Comparison of ENCODE assay signal across 1 cellular context in genomic region chr17:2711608-2712299, GRCh38.
TF ChIP-seq lines count a peak whose summit lies in the region.

Gene CLUH (minus strand): TSS chr17:2711764. CDS start chr17:2711661, 103 bp downstream.

TF ChIP-seq in HepG2, 621 proteins besides CTCF, POLR2A, EP300 and RAD21 (continued from another document and continues in another):
- TF ChIP-seq UBTF (CRISPR knock-in tag; IDR thresholded peaks at IDR 0.05) (peak; percentile 41; the same call in 1 of the 2 replicates), DDIT3 (CRISPR knock-in tag; IDR thresholded peaks at IDR 0.05) (no peak), MLLT10 (CRISPR knock-in tag; IDR thresholded peaks at IDR 0.05) (no peak), FOXK1 (CRISPR knock-in tag; IDR thresholded peaks at IDR 0.05; ENCODE audit: borderline replicate concordance, low read depth) (peak; percentile 73; the same call in 1 of the 2 replicates), ZNF749 (CRISPR knock-in tag; IDR thresholded peaks at IDR 0.05; ENCODE audit: borderline replicate concordance) (no peak), NFKBIZ (CRISPR knock-in tag; IDR thresholded peaks at IDR 0.05) (0 out of 2 replicates have a peak, but pooled peaks have one; percentile 20), SRSF4 (IDR thresholded peaks at IDR 0.05; ENCODE audit: low read depth, low read length, poor library complexity, severe bottlenecking) (no peak), ZNF138 (CRISPR knock-in tag; IDR thresholded peaks at IDR 0.05; ENCODE audit: low read depth) (no peak), PCBP1 (IDR thresholded peaks at IDR 0.05; ENCODE audit: borderline replicate concordance, low read depth, low read length) (no peak), NBN (conservative IDR thresholded peaks at IDR 0.05) (no peak), PLRG1 (conservative IDR thresholded peaks at IDR 0.05) (no peak), ZKSCAN5 (CRISPR knock-in tag; IDR thresholded peaks at IDR 0.05) (no peak), ZNF510 (CRISPR knock-in tag; IDR thresholded peaks at IDR 0.05; ENCODE audit: low read depth) (no peak), SALL2 (CRISPR knock-in tag; IDR thresholded peaks at IDR 0.05) (0 out of 2 replicates have a peak, but pooled peaks have one; percentile 37), SMC3 (IDR thresholded peaks at IDR 0.05; ENCODE audit: low read length) (no peak), SRSF1 (optimal IDR thresholded peaks at IDR 0.05; ENCODE audit: low read depth, low read length) (no peak), TCF12 (IDR thresholded peaks at IDR 0.05) (no peak), TCF12 (CRISPR knock-in tag; IDR thresholded peaks at IDR 0.05) (no peak), ZBTB3 (CRISPR knock-in tag; IDR thresholded peaks at IDR 0.05; ENCODE audit: borderline replicate concordance, low read depth) (no peak; the same call in 1 of the 2 replicates), ZFP82 (CRISPR knock-in tag; IDR thresholded peaks at IDR 0.05; ENCODE audit: borderline replicate concordance) (peak; percentile 82; the same call in 1 of the 2 replicates), ZZZ3 (CRISPR knock-in tag; IDR thresholded peaks at IDR 0.05; ENCODE audit: borderline replicate concordance) (peak; percentile 79), NR3C1 (CRISPR knock-in tag; IDR thresholded peaks at IDR 0.05) (no peak), HNF4G (IDR thresholded peaks at IDR 0.05; ENCODE audit: borderline replicate concordance, low read depth, low read length) (peak; percentile 60; the same call in 1 of the 2 replicates), HNF4G (CRISPR knock-in tag; IDR thresholded peaks at IDR 0.05; ENCODE audit: borderline replicate concordance, low read depth) (peak; percentile 45; the same call in 1 of the 2 replicates), JUNB (CRISPR knock-in tag; IDR thresholded peaks at IDR 0.05; ENCODE audit: borderline replicate concordance) (no peak), HMG20A (CRISPR knock-in tag; IDR thresholded peaks at IDR 0.05; ENCODE audit: borderline replicate concordance) (no peak), CSRNP2 (CRISPR knock-in tag; conservative IDR thresholded peaks at IDR 0.05; ENCODE audit: low read depth) (no peak), ZNF253 (CRISPR knock-in tag; IDR thresholded peaks at IDR 0.05; ENCODE audit: borderline replicate concordance) (no peak), ZNF687 (CRISPR knock-in tag; IDR thresholded peaks at IDR 0.05) (peak; percentile 84), JUN (CRISPR knock-in tag; IDR thresholded peaks at IDR 0.05) (0 out of 2 replicates have a peak, but pooled peaks have one; percentile 44), HOXA5 (CRISPR knock-in tag; IDR thresholded peaks at IDR 0.05) (0 out of 2 replicates have a peak, but pooled peaks have one; percentile 39), ZBTB42 (CRISPR knock-in tag; IDR thresholded peaks at IDR 0.05) (no peak), ZNF232 (CRISPR knock-in tag; IDR thresholded peaks at IDR 0.05; ENCODE audit: borderline replicate concordance) (no peak; the same call in 1 of the 2 replicates), FOXP4 (CRISPR knock-in tag; IDR thresholded peaks at IDR 0.05) (peak; percentile 52; the same call in 1 of the 2 replicates), POGZ (CRISPR knock-in tag; IDR thresholded peaks at IDR 0.05) (peak; percentile 89), CBFB (CRISPR knock-in tag; IDR thresholded peaks at IDR 0.05) (no peak), TFDP2 (CRISPR knock-in tag; IDR thresholded peaks at IDR 0.05) (peak; percentile 83)
- TF ChIP-seq, protein P1, sequence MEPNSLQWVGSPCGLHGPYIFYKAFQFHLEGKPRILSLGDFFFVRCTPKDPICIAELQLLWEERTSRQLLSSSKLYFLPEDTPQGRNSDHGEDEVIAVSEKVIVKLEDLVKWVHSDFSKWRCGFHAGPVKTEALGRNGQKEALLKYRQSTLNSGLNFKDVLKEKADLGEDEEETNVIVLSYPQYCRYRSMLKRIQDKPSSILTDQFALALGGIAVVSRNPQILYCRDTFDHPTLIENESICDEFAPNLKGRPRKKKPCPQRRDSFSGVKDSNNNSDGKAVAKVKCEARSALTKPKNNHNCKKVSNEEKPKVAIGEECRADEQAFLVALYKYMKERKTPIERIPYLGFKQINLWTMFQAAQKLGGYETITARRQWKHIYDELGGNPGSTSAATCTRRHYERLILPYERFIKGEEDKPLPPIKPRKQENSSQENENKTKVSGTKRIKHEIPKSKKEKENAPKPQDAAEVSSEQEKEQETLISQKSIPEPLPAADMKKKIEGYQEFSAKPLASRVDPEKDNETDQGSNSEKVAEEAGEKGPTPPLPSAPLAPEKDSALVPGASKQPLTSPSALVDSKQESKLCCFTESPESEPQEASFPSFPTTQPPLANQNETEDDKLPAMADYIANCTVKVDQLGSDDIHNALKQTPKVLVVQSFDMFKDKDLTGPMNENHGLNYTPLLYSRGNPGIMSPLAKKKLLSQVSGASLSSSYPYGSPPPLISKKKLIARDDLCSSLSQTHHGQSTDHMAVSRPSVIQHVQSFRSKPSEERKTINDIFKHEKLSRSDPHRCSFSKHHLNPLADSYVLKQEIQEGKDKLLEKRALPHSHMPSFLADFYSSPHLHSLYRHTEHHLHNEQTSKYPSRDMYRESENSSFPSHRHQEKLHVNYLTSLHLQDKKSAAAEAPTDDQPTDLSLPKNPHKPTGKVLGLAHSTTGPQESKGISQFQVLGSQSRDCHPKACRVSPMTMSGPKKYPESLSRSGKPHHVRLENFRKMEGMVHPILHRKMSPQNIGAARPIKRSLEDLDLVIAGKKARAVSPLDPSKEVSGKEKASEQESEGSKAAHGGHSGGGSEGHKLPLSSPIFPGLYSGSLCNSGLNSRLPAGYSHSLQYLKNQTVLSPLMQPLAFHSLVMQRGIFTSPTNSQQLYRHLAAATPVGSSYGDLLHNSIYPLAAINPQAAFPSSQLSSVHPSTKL (CRISPR knock-in tag; IDR thresholded peaks at IDR 0.05): peak; percentile 36
- TF ChIP-seq, protein P2, sequence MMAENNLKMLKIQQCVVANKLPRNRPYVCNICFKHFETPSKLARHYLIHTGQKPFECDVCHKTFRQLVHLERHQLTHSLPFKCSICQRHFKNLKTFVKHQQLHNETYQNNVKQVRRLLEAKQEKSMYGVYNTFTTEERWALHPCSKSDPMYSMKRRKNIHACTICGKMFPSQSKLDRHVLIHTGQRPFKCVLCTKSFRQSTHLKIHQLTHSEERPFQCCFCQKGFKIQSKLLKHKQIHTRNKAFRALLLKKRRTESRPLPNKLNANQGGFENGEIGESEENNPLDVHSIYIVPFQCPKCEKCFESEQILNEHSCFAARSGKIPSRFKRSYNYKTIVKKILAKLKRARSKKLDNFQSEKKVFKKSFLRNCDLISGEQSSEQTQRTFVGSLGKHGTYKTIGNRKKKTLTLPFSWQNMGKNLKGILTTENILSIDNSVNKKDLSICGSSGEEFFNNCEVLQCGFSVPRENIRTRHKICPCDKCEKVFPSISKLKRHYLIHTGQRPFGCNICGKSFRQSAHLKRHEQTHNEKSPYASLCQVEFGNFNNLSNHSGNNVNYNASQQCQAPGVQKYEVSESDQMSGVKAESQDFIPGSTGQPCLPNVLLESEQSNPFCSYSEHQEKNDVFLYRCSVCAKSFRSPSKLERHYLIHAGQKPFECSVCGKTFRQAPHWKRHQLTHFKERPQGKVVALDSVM (CRISPR knock-in tag; IDR thresholded peaks at IDR 0.05): no peak
- TF ChIP-seq, protein P3, sequence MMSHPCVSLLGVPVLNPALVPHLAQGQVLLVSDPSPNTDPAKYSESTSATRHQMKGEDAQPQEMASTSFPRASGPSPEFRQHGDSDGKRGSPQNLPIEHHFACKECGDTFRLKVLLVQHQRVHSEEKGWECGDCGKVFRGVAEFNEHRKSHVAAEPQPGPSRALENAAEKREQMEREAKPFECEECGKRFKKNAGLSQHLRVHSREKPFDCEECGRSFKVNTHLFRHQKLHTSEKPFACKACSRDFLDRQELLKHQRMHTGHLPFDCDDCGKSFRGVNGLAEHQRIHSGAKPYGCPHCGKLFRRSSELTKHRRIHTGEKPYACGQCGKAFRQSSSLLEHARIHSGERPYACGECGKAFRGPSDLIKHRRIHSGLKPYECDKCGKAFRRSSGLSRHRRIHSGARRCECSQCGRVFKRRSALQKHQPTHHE (CRISPR knock-in tag; IDR thresholded peaks at IDR 0.05; ENCODE audit: borderline replicate concordance): 0 out of 2 replicates have a peak, but pooled peaks have one; percentile 51
- TF ChIP-seq, protein P4, sequence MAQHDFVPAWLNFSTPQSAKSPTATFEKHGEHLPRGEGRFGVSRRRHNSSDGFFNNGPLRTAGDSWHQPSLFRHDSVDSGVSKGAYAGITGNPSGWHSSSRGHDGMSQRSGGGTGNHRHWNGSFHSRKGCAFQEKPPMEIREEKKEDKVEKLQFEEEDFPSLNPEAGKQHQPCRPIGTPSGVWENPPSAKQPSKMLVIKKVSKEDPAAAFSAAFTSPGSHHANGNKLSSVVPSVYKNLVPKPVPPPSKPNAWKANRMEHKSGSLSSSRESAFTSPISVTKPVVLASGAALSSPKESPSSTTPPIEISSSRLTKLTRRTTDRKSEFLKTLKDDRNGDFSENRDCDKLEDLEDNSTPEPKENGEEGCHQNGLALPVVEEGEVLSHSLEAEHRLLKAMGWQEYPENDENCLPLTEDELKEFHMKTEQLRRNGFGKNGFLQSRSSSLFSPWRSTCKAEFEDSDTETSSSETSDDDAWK (CRISPR knock-in tag; IDR thresholded peaks at IDR 0.05): no peak
